In genomic region chr4:89294583-89295244, GRCh38 we compare ENCODE assay signal across 8 cellular contexts. TPM values are rescaled to one million over a fixed set of nuclear protein-coding genes. Genes with fewer than 3 reads are reported as not detected.
A peak's percentile ranks its signal among the peaks of the same experiment; 100 is the strongest.
DNase-seq lines count a peak whose midpoint lies in the region; ATAC-seq, FAIRE-seq and TF ChIP-seq lines count a peak whose summit lies in the region.

No MANE protein-coding gene starts in this region.

- POLR2A ChIA-PET in activated CD4-positive, alpha-beta memory T cell treated with anti-CD3 and anti-CD28 coated beads, Interleukin-2, amount 10 ng/mL, durations not matched to agents 7 days and 5 days (lab: Charles Lee) = interaction anchor here (0.8 to 10.3 kb wide), 18 partner anchors 10 to 141 kb away, joined by 3 to 431 read pairs (median 4); partner anchors contain the start of gene GPRIN3

- no peak for DNase-seq in activated CD4-positive, alpha-beta memory T cell treated with anti-CD3 and anti-CD28 coated beads, Interleukin-2, amount 10 ng/mL, durations not matched to agents 7 days and 5 days
- no peak for DNase-seq in NCI-H1105 (lab: John Stamatoyannopoulos, UW)
- no peak for DNase-seq in NCI-H524 (lab: John Stamatoyannopoulos, UW)
- DNase-seq in GM12891 (ENCODE audit: insufficient read length, low spot score) = no peak
- no peak for DNase-seq in HK-2 (ENCODE audit: unreplicated experiment)

- no peak for FAIRE-seq in GM12891 (lab: Jason Lieb, UNC)

- peaks cover 70 to 96% (median 86%) of the 10 kb centered on the region in 10 experiments for H3K4me1 ChIP-seq in BLaER1 treated with 17β-estradiol and CSF1 and Interleukin-3, amounts not matched to agents 10 nM and 100 nM

- TF ChIP-seq POLR2A in GM12891 (IDR thresholded peaks at IDR 0.05; ENCODE audit: low read depth, low read length) = no peak

- H3K27me3 ChIP-seq in BLaER1 treated with 17β-estradiol and CSF1 and Interleukin-3, amounts not matched to agents 10 nM and 100 nM = no peaks in the 10 kb centered on the region

- ATAC-seq in GM19035 (IDR thresholded peaks at IDR 0.05; ENCODE audit: unreplicated experiment) = peak; percentile 80
- peak; percentile 83 for ATAC-seq in HG03108 (IDR thresholded peaks at IDR 0.05; ENCODE audit: unreplicated experiment)

- H3K4me3 Mint-ChIP-seq in activated CD4-positive, alpha-beta memory T cell treated with anti-CD3 and anti-CD28 coated beads, Interleukin-2, amount 10 ng/mL, durations not matched to agents 7 days and 5 days = peak overlapping the region; percentile 75

- H3K27me3 Mint-ChIP-seq in activated CD4-positive, alpha-beta memory T cell treated with anti-CD3 and anti-CD28 coated beads, Interleukin-2, amount 10 ng/mL, durations not matched to agents 7 days and 5 days = no peaks in the 10 kb centered on the region

- peaks cover 87% of the 10 kb centered on the region for H3K4me1 Mint-ChIP-seq in activated CD4-positive, alpha-beta memory T cell treated with anti-CD3 and anti-CD28 coated beads, Interleukin-2, amount 10 ng/mL, durations not matched to agents 7 days and 5 days

- no peak overlapping the region; a peak in 1 of 20 replicates for H3K4me3 ChIP-seq in BLaER1 treated with 17β-estradiol and CSF1 and Interleukin-3, amounts not matched to agents 10 nM and 100 nM

- peaks cover 5 to 20% (median 10%) of the 10 kb centered on the region in 11 experiments; a peak in 12 of 22 replicates for H3K9me3 ChIP-seq in BLaER1 treated with 17β-estradiol and CSF1 and Interleukin-3, amounts not matched to agents 10 nM and 100 nM (replicated peaks in 1 of 11)

- H3K27ac Mint-ChIP-seq in activated CD4-positive, alpha-beta memory T cell treated with anti-CD3 and anti-CD28 coated beads, Interleukin-2, amount 10 ng/mL, durations not matched to agents 7 days and 5 days = peak overlapping the region; percentile 98

- H3K36me3 Mint-ChIP-seq in activated CD4-positive, alpha-beta memory T cell treated with anti-CD3 and anti-CD28 coated beads, Interleukin-2, amount 10 ng/mL, durations not matched to agents 7 days and 5 days (ENCODE audit: low read depth) = peaks cover 73% of the 10 kb centered on the region

- H3K9me3 Mint-ChIP-seq in activated CD4-positive, alpha-beta memory T cell treated with anti-CD3 and anti-CD28 coated beads, Interleukin-2, amount 10 ng/mL, durations not matched to agents 7 days and 5 days = no peaks in the 10 kb centered on the region

- peak overlapping the region; percentile 74 to 98 (median 91) for H3K4me2 ChIP-seq in BLaER1 treated with 17β-estradiol and CSF1 and Interleukin-3, amounts not matched to agents 10 nM and 100 nM

- H3K27ac ChIP-seq in BLaER1 treated with 17β-estradiol and CSF1 and Interleukin-3, amounts not matched to agents 10 nM and 100 nM = peak overlapping the region; percentile 17 to 83 (median 64); a peak in 19 of 22 replicates

- H3K36me3 ChIP-seq in BLaER1 treated with 17β-estradiol and CSF1 and Interleukin-3, amounts not matched to agents 10 nM and 100 nM = no peaks in the 10 kb centered on the region

- H3K9ac ChIP-seq in BLaER1 treated with 17β-estradiol and CSF1 and Interleukin-3, amounts not matched to agents 10 nM and 100 nM = peak overlapping the region in 5 of 11 experiments; percentile 3 to 66 (median 26); a peak in 2 of 22 replicates

- H4K20me1 ChIP-seq in BLaER1 treated with 17β-estradiol and CSF1 and Interleukin-3, amounts not matched to agents 10 nM and 100 nM = no peaks in the 10 kb centered on the region

- CTCF ChIA-PET in activated CD4-positive, alpha-beta memory T cell treated with anti-CD3 and anti-CD28 coated beads, Interleukin-2, amount 10 ng/mL, durations not matched to agents 7 days and 5 days (lab: Charles Lee) = interaction anchor here (0.8 to 2.7 kb wide), 7 partner anchors 10 to 69 kb away, joined by 3 to 23 read pairs (median 7); partner anchors contain the start of gene GPRIN3

TF ChIP-seq in GM12891, 5 proteins besides CTCF, POLR2A, EP300 and RAD21:
- TF ChIP-seq POU2F2 (IDR thresholded peaks at IDR 0.05; ENCODE audit: low read depth, low read length) = no peak
- TF ChIP-seq PAX5 (IDR thresholded peaks at IDR 0.05; ENCODE audit: insufficient read depth, low read length, severe bottlenecking) = no peak
- no peak for TF ChIP-seq TAF1 (IDR thresholded peaks at IDR 0.05; ENCODE audit: low read depth, low read length)
- no peak for TF ChIP-seq POLR2AphosphoS5 (IDR thresholded peaks at IDR 0.05; ENCODE audit: low read depth, low read length)

RNA-seq across cellular contexts. Expression of gene GPRIN3, which starts 12.9 kb away (rescaled TPM):
- 100 to 1,000 TPM; 102 to 106 TPM for total RNA-seq in activated CD4-positive, alpha-beta memory T cell treated with anti-CD3 and anti-CD28 coated beads, Interleukin-2, amount 10 ng/mL, durations not matched to agents 7 days and 5 days
- under 0.01 TPM for polyA plus RNA-seq in GM12891 (2012; ENCODE audit: low read depth, missing spikeins)
